ENCODE assay signal across 1 cellular context in the genomic region with DNA sequence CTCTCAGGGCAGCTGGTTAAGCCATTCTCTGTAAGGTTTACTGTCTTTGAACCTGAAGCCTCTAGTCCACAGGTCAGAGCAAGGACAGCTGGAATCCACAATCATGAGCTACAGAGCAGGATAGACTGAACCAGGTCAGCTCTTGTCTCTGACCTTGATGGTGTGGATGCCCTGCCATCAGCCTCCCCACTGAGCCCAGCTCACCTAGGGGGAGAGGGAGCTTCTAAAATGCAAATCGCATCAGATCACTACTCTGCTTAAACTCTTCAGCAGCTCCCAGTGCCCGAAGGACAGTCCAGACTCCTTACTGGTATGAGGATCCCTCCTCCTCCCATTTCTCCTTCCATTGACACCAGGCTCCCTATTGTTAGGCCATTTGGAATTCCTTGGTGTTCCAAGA.
TF ChIP-seq lines count a peak whose summit lies in the region.

No MANE protein-coding gene starts in this region.

TF ChIP-seq in H1, 55 proteins besides CTCF, POLR2A, EP300 and RAD21:
- TF ChIP-seq TCF12 (IDR thresholded peaks at IDR 0.05; ENCODE audit: low read depth, low read length) (no peak), EGR1 (IDR thresholded peaks at IDR 0.05; ENCODE audit: borderline replicate concordance, low read depth, low read length) (no peak), CBX5 (IDR thresholded peaks at IDR 0.05; ENCODE audit: low read depth, low read length) (no peak), KDM5A (IDR thresholded peaks at IDR 0.05; ENCODE audit: low read length) (no peak), CBX8 (IDR thresholded peaks at IDR 0.05; ENCODE audit: borderline replicate concordance, low read depth, low read length) (no peak), SIX5 (IDR thresholded peaks at IDR 0.05; ENCODE audit: low read depth, low read length) (no peak), YY1 (IDR thresholded peaks at IDR 0.05; ENCODE audit: low read depth, low read length) (no peak), BRCA1 (IDR thresholded peaks at IDR 0.05; ENCODE audit: low read depth, low read length) (no peak), SIN3A (conservative IDR thresholded peaks at IDR 0.05 in 1 of 2, IDR thresholded peaks at IDR 0.05 in 1 of 2; ENCODE audit: low read depth in 1 of 2, low read length in 2 of 2) (no peak), RNF2 (IDR thresholded peaks at IDR 0.05; ENCODE audit: borderline replicate concordance, low read depth, low read length, missing control alignments, poor library complexity, severe bottlenecking) (no peak), TAF7 (optimal IDR thresholded peaks at IDR 0.05; ENCODE audit: borderline replicate concordance, low read depth, low read length) (no peak), CTBP2 (IDR thresholded peaks at IDR 0.05; ENCODE audit: borderline replicate concordance, insufficient read depth, insufficient read length, low read length) (no peak), HDAC2 (IDR thresholded peaks at IDR 0.05; ENCODE audit: borderline replicate concordance in 1 of 2, low read depth in 2 of 2, low read length in 2 of 2) (no peak), KDM4A (IDR thresholded peaks at IDR 0.05; ENCODE audit: low read depth, low read length, severe bottlenecking) (no peak), SIRT6 (IDR thresholded peaks at IDR 0.05; ENCODE audit: low read length) (no peak), TBP (IDR thresholded peaks at IDR 0.05; ENCODE audit: low read depth, low read length) (no peak), TAF1 (IDR thresholded peaks at IDR 0.05; ENCODE audit: low read depth, low read length) (no peak)
- TF ChIP-seq, protein P1, sequence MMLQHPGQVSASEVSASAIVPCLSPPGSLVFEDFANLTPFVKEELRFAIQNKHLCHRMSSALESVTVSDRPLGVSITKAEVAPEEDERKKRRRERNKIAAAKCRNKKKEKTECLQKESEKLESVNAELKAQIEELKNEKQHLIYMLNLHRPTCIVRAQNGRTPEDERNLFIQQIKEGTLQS (IDR thresholded peaks at IDR 0.05; ENCODE audit: insufficient read depth, low read depth, low read length): no peak
